Comparison of ENCODE assay signal across 14 cellular contexts in genomic region chr5:10581867-10582511, GRCh38. TPM values are rescaled to one million over a fixed set of nuclear protein-coding genes. Genes with fewer than 3 reads are reported as not detected.
DNase-seq lines count a peak whose midpoint lies in the region; ATAC-seq and TF ChIP-seq lines count a peak whose summit lies in the region.
"Had no signal": no experiment of that assay in that cellular context is flagged by ENCODE, and none has a peak within 500 bp of the region (broad histone marks: within the 10 kb centered on the region; RNA-seq: fewer than 3 reads in every experiment).

No MANE protein-coding gene starts in this region.

- CTCF ChIA-PET in HEK293 (lab: Yijun Ruan, JAX), result interaction anchor here (0.6 to 0.7 kb wide), 2 partner anchors 15 kb away, joined by 3 read pairs; no protein-coding TSS in a partner anchor

- in situ Hi-C loops in SK-MEL-5 (cut with HindIII; ENCODE audit: low pct_unique_long_range_greater_than_20kb, low sequenced_read_pairs), result no loop called here

- intact Hi-C loops in left ventricle myocardium superior (cut with micrococcal nuclease), result no loop called here

- no peaks in the 10 kb centered on the region for H3K36me3 ChIP-seq in HEK293 (ENCODE audit: control insufficient read depth in 2 of 2, insufficient read depth in 1 of 2, low read length in 2 of 2)
- H3K36me3 ChIP-seq: ovary had no signal

- no peak overlapping the region for H3K4me3 ChIP-seq in HEK293 (ENCODE audit: low read depth, low read length)
- H3K4me3 ChIP-seq: ovary had no signal

- no peak for TF ChIP-seq CTCF in HEK293 (tag by site-specific recombination; IDR thresholded peaks at IDR 0.05)

- peaks cover 67 to 81% of the 10 kb centered on the region in 2 donors for H3K36me3 Mint-ChIP-seq in stimulated activated naive B cell treated with anti-CD40 and anti-IgM and Interleukin-4, amounts not matched to agents 10 μg/mL and 1 μg/mL and 100 μg/mL, for 72 hours
- H3K36me3 Mint-ChIP-seq: WTC11 had no signal

- H3K27ac Mint-ChIP-seq in stimulated activated naive B cell treated with anti-CD40 and anti-IgM and Interleukin-4, amounts not matched to agents 10 μg/mL and 1 μg/mL and 100 μg/mL, for 72 hours, result no peak overlapping the region
- H3K27ac Mint-ChIP-seq: memory B cell, WTC11 had no signal

- peaks cover 81 to 97% of the 10 kb centered on the region in 2 donors for H3K4me1 Mint-ChIP-seq in stimulated activated naive B cell treated with anti-CD40 and anti-IgM and Interleukin-4, amounts not matched to agents 10 μg/mL and 1 μg/mL and 100 μg/mL, for 72 hours

- H3K4me3 Mint-ChIP-seq in stimulated activated naive B cell treated with anti-CD40 and anti-IgM and Interleukin-4, amounts not matched to agents 10 μg/mL and 1 μg/mL and 100 μg/mL, for 72 hours, result peak overlapping the region; percentile 42 to 81
- H3K4me3 Mint-ChIP-seq: memory B cell, WTC11 had no signal

- ATAC-seq in left ventricle myocardium superior (peak; percentile 61), HG02588 (IDR thresholded peaks at IDR 0.05; ENCODE audit: unreplicated experiment) (no peak)
- no peak for ATAC-seq in stimulated activated naive B cell treated with anti-CD40 and anti-IgM and Interleukin-4, amounts not matched to agents 10 μg/mL and 1 μg/mL and 100 μg/mL, for 72 hours (replicated peaks)
- ATAC-seq: WTC11 had no signal

- POLR2A ChIA-PET in HEK293 (lab: Yijun Ruan, JAX), result no interaction called here

- no peaks in the 10 kb centered on the region for H3K9me3 ChIP-seq in HEK293 (ENCODE audit: control insufficient read depth, insufficient read depth, low read depth, low read length)
- H3K9me3 ChIP-seq: ovary had no signal

- no peak overlapping the region for H3K27ac ChIP-seq in HEK293 (ENCODE audit: extremely low read depth, low read depth, low read length)
- H3K27ac ChIP-seq: ovary had no signal

- H3K27me3 Mint-ChIP-seq in stimulated activated naive B cell treated with anti-CD40 and anti-IgM and Interleukin-4, amounts not matched to agents 10 μg/mL and 1 μg/mL and 100 μg/mL, for 72 hours, result no peaks in the 10 kb centered on the region
- H3K27me3 Mint-ChIP-seq: memory B cell had no signal

- H3K4me1 ChIP-seq in HEK293 (ENCODE audit: control insufficient read depth, insufficient read depth, low read length), result peaks cover 19% of the 10 kb centered on the region

- peaks cover 0 to 8% of the 10 kb centered on the region in 2 donors for H3K9me3 Mint-ChIP-seq in stimulated activated naive B cell treated with anti-CD40 and anti-IgM and Interleukin-4, amounts not matched to agents 10 μg/mL and 1 μg/mL and 100 μg/mL, for 72 hours
- H3K9me3 Mint-ChIP-seq: WTC11 had no signal

- peak; percentile 19 for DNase-seq in SK-MEL-5 (ENCODE audit: low read depth, low spot score)
- no peak for DNase-seq in left ventricle myocardium superior
- DNase-seq in stimulated activated naive B cell treated with anti-CD40 and anti-IgM and Interleukin-4, amounts not matched to agents 10 μg/mL and 1 μg/mL and 100 μg/mL, for 72 hours, result no peak
- DNase-seq in SW480 (ENCODE audit: low spot score), result no peak
- no peak for DNase-seq in pons (ENCODE audit: low spot score)
- DNase-seq: activated T-cell treated with anti-CD3 and anti-CD28 coated beads for 4 hours, COR-L47, KG1, NCI-H1694, ovary had no signal

TF ChIP-seq in HEK293, 187 proteins besides CTCF, POLR2A, EP300 and RAD21:
- 0 out of 2 replicates have a peak, but pooled peaks have one; percentile 18 for TF ChIP-seq PRDM10 (tag by site-specific recombination; IDR thresholded peaks at IDR 0.05)
- TF ChIP-seq ZNF692 (tag by site-specific recombination; IDR thresholded peaks at IDR 0.05), result peak; percentile 82
- no peak for TF ChIP-seq ZBTB1 (tag by site-specific recombination; IDR thresholded peaks at IDR 0.05)
- no peak for TF ChIP-seq ZNF626 (tag by site-specific recombination; IDR thresholded peaks at IDR 0.05)
- no peak for TF ChIP-seq ZNF133 (tag by site-specific recombination; IDR thresholded peaks at IDR 0.05)
- TF ChIP-seq ZBTB44 (tag by site-specific recombination; IDR thresholded peaks at IDR 0.05), result no peak
- TF ChIP-seq ZNF544 (tag by site-specific recombination; IDR thresholded peaks at IDR 0.05), result no peak
- peak; percentile 85 for TF ChIP-seq ZFP69B (tag by site-specific recombination; IDR thresholded peaks at IDR 0.05)
- no peak for TF ChIP-seq ZSCAN30 (tag by site-specific recombination; IDR thresholded peaks at IDR 0.05)
- TF ChIP-seq IKZF3 (tag by site-specific recombination; IDR thresholded peaks at IDR 0.05), result no peak
- no peak for TF ChIP-seq KLF1 (tag by site-specific recombination; IDR thresholded peaks at IDR 0.05)

RNA-seq across cellular contexts. Expression of gene ANKRD33B, which starts 18.1 kb away (rescaled TPM):
- 1.1 and 1.3 TPM in 2 replicates for total RNA-seq in SK-MEL-5 (2014; rRNA removed; shearing (Covaris generic))
- 1.9 and 3.0 TPM in 2 replicates for polyA plus RNA-seq in SK-MEL-5 (2015; cell fraction: cytosol; rRNA removed)
- polyA plus RNA-seq in SK-MEL-5 (2015; cell fraction: nucleus; rRNA removed), result 2.0 and 2.9 TPM in 2 replicates
- 6.7 TPM for total RNA-seq in left ventricle myocardium superior
